9 cellular contexts compared by ENCODE assay signal in the genomic region with DNA sequence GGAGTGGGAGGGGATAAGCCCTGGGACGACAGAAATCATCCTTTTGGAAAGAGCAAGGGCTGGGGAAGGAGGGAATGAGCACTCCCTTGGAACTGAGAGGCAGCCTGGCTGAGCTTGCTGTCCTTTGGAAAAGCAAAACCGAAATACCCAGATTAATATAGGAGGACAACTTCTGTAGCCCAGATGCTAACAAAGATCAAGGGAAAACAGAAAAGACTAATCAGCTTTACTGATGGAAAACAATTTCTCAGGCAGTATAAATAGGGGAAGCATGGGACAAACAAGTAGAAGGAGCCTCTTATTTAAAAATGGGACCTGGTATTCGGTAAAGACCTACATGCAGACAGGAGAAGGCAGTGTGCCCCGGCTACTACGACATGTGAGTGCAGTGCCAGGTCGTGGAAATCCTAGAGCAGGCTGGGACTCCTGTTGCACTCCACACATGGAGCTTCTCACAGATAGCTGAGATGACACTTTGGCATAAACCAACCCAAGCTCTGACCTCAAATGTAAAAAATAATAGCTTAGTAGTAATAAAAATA. TPM values are rescaled to one million over a fixed set of nuclear protein-coding genes. Genes with fewer than 3 reads are reported as not detected.
DNase-seq lines count a peak whose midpoint lies in the region; ATAC-seq and TF ChIP-seq lines count a peak whose summit lies in the region.
"Had no signal": no experiment of that assay in that cellular context is flagged by ENCODE, and none has a peak within 500 bp of the region (broad histone marks: within the 10 kb centered on the region; RNA-seq: fewer than 3 reads in every experiment).

No MANE protein-coding gene starts in this region.

- peak overlapping the region; percentile 72 to 79 for H3K27ac ChIP-seq in SK-N-SH (ENCODE audit: low read depth in 2 of 2, low read length in 1 of 2)
- peak overlapping the region; percentile 89 to 93 (median 91) for H3K27ac ChIP-seq in esophagus muscularis mucosa (replicated peaks in 1 of 4)

- POLR2A ChIA-PET in SK-N-SH (lab: Yijun Ruan, JAX), result interaction anchor here (1.3 kb wide), 1 partner anchor 10 kb away, joined by 10 read pairs; no protein-coding TSS in a partner anchor

- CTCF ChIA-PET in SK-N-SH (lab: Yijun Ruan, JAX), result interaction anchor here (1.0 to 4.3 kb wide), 5 partner anchors 8 to 1144 kb away, joined by 3 to 51 read pairs (median 3); no protein-coding TSS in a partner anchor

- peaks cover 16% of the 10 kb centered on the region for H3K4me1 Mint-ChIP-seq in T-helper 1 cell treated with Interleukin-12 subunit alpha and Interleukin-12 subunit beta and Interleukin-4 antibody, amounts not matched to agents 30 μg/mL and 1 μg/mL, for 36 hours (ENCODE audit: low read depth)
- H3K4me1 Mint-ChIP-seq in nephron progenitor cell, result peaks cover 41% of the 10 kb centered on the region

- H2AFZ ChIP-seq in SK-N-SH (ENCODE audit: low read depth), result peak overlapping the region; percentile 74

- peaks cover 12% of the 10 kb centered on the region in 2 experiments; a peak in 3 of 4 replicates for H3K4me1 ChIP-seq in SK-N-SH (ENCODE audit: control insufficient read depth in 1 of 2, insufficient read depth in 2 of 2, low read depth in 1 of 2, low read length in 1 of 2)
- H3K4me1 ChIP-seq in esophagus muscularis mucosa, result peaks cover 12 to 54% (median 50%) of the 10 kb centered on the region in 4 donors

- H3K27me3 Mint-ChIP-seq in T-helper 1 cell treated with Interleukin-12 subunit alpha and Interleukin-12 subunit beta and Interleukin-4 antibody, amounts not matched to agents 30 μg/mL and 1 μg/mL, for 36 hours (ENCODE audit: low read depth), result peaks cover 68% of the 10 kb centered on the region
- peaks cover 13% of the 10 kb centered on the region for H3K27me3 Mint-ChIP-seq in nephron progenitor cell (ENCODE audit: low read depth, poor library complexity)

- no peak overlapping the region for H3K27ac Mint-ChIP-seq in T-helper 1 cell treated with Interleukin-12 subunit alpha and Interleukin-12 subunit beta and Interleukin-4 antibody, amounts not matched to agents 30 μg/mL and 1 μg/mL, for 36 hours
- H3K27ac Mint-ChIP-seq in nephron progenitor cell, result peak overlapping the region; percentile 88

- peak overlapping the region; percentile 75 for H3K4me2 ChIP-seq in SK-N-SH

- no peak for ATAC-seq in HG03159 (IDR thresholded peaks at IDR 0.05; ENCODE audit: unreplicated experiment)

- DNase-seq in T-helper 1 cell, result no peak
- no peak for DNase-seq in SK-N-SH
- no peak for DNase-seq in esophagus muscularis mucosa (ENCODE audit: extremely low spot score)
- no peak for DNase-seq in nephron progenitor cell
- DNase-seq in GM19240 (ENCODE audit: insufficient read length, low spot score), result no peak
- no peak for DNase-seq in T1000 (lab: John Stamatoyannopoulos, UW)
- DNase-seq: DND-41 had no signal

- TF ChIP-seq POLR2A in esophagus muscularis mucosa (IDR thresholded peaks at IDR 0.05; ENCODE audit: low read depth), result no peak

- peak overlapping the region; percentile 91 for H3K4me3 Mint-ChIP-seq in T-helper 1 cell treated with Interleukin-12 subunit alpha and Interleukin-12 subunit beta and Interleukin-4 antibody, amounts not matched to agents 30 μg/mL and 1 μg/mL, for 36 hours
- peak overlapping the region; percentile 95 for H3K4me3 Mint-ChIP-seq in nephron progenitor cell

- peaks cover 41% of the 10 kb centered on the region for H3K79me2 ChIP-seq in SK-N-SH (ENCODE audit: insufficient read depth)

- peaks cover 24% of the 10 kb centered on the region; the same call in 1 of the 2 replicates for H4K20me1 ChIP-seq in SK-N-SH (ENCODE audit: insufficient read depth)

- WGBS in SK-N-SH (ENCODE audit: low lambda C conversion rate), result 24% methylated on average over 6 of the region's 6 CpGs
- WGBS in esophagus muscularis mucosa, result 7% methylated on average over 6 of the region's 6 CpGs

- no peak for TF ChIP-seq EP300 in SK-N-SH (IDR thresholded peaks at IDR 0.05; ENCODE audit: borderline replicate concordance in 1 of 2, low read depth in 1 of 2, low read length in 1 of 2)
- no peak for TF ChIP-seq EP300 in esophagus muscularis mucosa (IDR thresholded peaks at IDR 0.05)

- TF ChIP-seq RAD21 in SK-N-SH (IDR thresholded peaks at IDR 0.05; ENCODE audit: low read length), result no peak

- H3K9ac ChIP-seq in SK-N-SH, result peak overlapping the region; percentile 65

- H3K9me3 ChIP-seq in SK-N-SH (no peaks in the 10 kb centered on the region), esophagus muscularis mucosa (no peaks in the 10 kb centered on the region)

- no peaks in the 10 kb centered on the region for H3K9me2 ChIP-seq in SK-N-SH

- TF ChIP-seq CTCF in SK-N-SH (IDR thresholded peaks at IDR 0.05) (no peak), esophagus muscularis mucosa (IDR thresholded peaks at IDR 0.05) (no peak), nephron progenitor cell (IDR thresholded peaks at IDR 0.05) (no peak)

- H3K4me3 ChIP-seq in SK-N-SH (ENCODE audit: low read depth in 2 of 2, low read length in 1 of 2) (peak overlapping the region; percentile 60 to 84), esophagus muscularis mucosa (peak overlapping the region; percentile 82 to 96 (median 88))

- peaks cover 6% of the 10 kb centered on the region for H3F3A ChIP-seq in SK-N-SH (replicated peaks; ENCODE audit: insufficient read depth)

- no peaks in the 10 kb centered on the region for H3K9me3 Mint-ChIP-seq in T-helper 1 cell treated with Interleukin-12 subunit alpha and Interleukin-12 subunit beta and Interleukin-4 antibody, amounts not matched to agents 30 μg/mL and 1 μg/mL, for 36 hours
- H3K9me3 Mint-ChIP-seq in nephron progenitor cell, result no peaks in the 10 kb centered on the region

- H3K36me3 ChIP-seq in SK-N-SH (replicated peaks in 1 of 2; ENCODE audit: control insufficient read depth in 1 of 2, insufficient read depth in 2 of 2, low read length in 1 of 2) (peaks cover 0 to 15% of the 10 kb centered on the region in 2 experiments), esophagus muscularis mucosa (no peaks in the 10 kb centered on the region)

- no peaks in the 10 kb centered on the region for H3K36me3 Mint-ChIP-seq in T-helper 1 cell treated with Interleukin-12 subunit alpha and Interleukin-12 subunit beta and Interleukin-4 antibody, amounts not matched to agents 30 μg/mL and 1 μg/mL, for 36 hours (ENCODE audit: low read depth)
- H3K36me3 Mint-ChIP-seq in nephron progenitor cell (ENCODE audit: low read depth), result peaks cover 4% of the 10 kb centered on the region

- H3K27me3 ChIP-seq in SK-N-SH (ENCODE audit: insufficient read depth) (no peaks in the 10 kb centered on the region), esophagus muscularis mucosa (no peaks in the 10 kb centered on the region)

- intact Hi-C loops in esophagus muscularis mucosa (cut with DNase I), result loop anchor here (10.0 kb wide), 2 partner anchors 198 to 302 kb away; no protein-coding TSS in a partner anchor

TF ChIP-seq in SK-N-SH, 30 proteins besides CTCF, POLR2A, EP300 and RAD21:
- no peak for TF ChIP-seq NFIC (IDR thresholded peaks at IDR 0.05; ENCODE audit: borderline replicate concordance)
- no peak for TF ChIP-seq SMC3 (IDR thresholded peaks at IDR 0.05; ENCODE audit: low read depth, low read length)
- TF ChIP-seq, protein P1, sequence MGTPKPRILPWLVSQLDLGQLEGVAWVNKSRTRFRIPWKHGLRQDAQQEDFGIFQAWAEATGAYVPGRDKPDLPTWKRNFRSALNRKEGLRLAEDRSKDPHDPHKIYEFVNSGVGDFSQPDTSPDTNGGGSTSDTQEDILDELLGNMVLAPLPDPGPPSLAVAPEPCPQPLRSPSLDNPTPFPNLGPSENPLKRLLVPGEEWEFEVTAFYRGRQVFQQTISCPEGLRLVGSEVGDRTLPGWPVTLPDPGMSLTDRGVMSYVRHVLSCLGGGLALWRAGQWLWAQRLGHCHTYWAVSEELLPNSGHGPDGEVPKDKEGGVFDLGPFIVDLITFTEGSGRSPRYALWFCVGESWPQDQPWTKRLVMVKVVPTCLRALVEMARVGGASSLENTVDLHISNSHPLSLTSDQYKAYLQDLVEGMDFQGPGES (IDR thresholded peaks at IDR 0.05; ENCODE audit: low read depth, low read length), result no peak
- TF ChIP-seq TEAD4 (IDR thresholded peaks at IDR 0.05; ENCODE audit: borderline replicate concordance, insufficient read depth), result no peak
- TF ChIP-seq FOXM1 (IDR thresholded peaks at IDR 0.05; ENCODE audit: low read depth), result no peak
- no peak; the same call in 1 of the 2 replicates for TF ChIP-seq POLR2AphosphoS5 (IDR thresholded peaks at IDR 0.05; ENCODE audit: low read depth, low read length)
- TF ChIP-seq FOSL2 (IDR thresholded peaks at IDR 0.05; ENCODE audit: borderline replicate concordance, low read depth), result no peak

RNA-seq across cellular contexts. Expression of a gene that starts 0.8 kb away (rescaled TPM):
- polyA plus RNA-seq in SK-N-SH (2012; rRNA removed), result 3.3 and 4.6 TPM in 2 replicates
- 5.2 and 5.3 TPM in 2 replicates for polyA plus RNA-seq in SK-N-SH (2012; cell fraction: cytosol; rRNA removed)
- polyA plus RNA-seq in SK-N-SH (2012; cell fraction: nucleus; rRNA removed), result 2.2 and 4.7 TPM in 2 replicates
- 1 to 10 TPM; 8.6 to 10.0 (median 9.1) TPM for total RNA-seq in esophagus muscularis mucosa
